17 cellular contexts compared by ENCODE assay signal in the genomic region with DNA sequence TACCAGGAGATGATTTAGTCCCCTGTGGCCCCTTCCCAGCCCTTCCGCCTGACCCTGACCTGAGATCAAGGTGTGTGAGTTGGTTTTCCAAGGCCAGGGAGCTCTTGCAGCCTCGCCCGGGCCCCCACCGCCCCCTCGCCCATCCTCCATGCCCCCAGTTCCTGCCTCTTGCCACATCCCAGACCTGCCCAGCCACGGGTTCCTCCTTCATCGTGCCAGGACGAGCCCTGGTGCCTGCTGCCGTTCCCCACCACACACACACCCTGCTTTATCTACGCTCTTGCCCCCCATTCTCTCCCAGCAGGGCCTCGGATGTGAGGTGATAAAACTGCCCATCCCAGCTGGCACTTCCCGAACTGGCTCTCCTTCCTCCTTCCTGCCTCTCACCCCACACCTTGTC. TPM values are rescaled to one million over a fixed set of nuclear protein-coding genes. Genes with fewer than 3 reads are reported as not detected.
A peak's percentile ranks its signal among the peaks of the same experiment; 100 is the strongest.
DNase-seq lines count a peak whose midpoint lies in the region; ATAC-seq, FAIRE-seq and TF ChIP-seq lines count a peak whose summit lies in the region.
"Had no signal": no experiment of that assay in that cellular context is flagged by ENCODE, and none has a peak within 500 bp of the region (broad histone marks: within the 10 kb centered on the region; RNA-seq: fewer than 3 reads in every experiment).

No MANE protein-coding gene starts in this region.

- POLR2A ChIA-PET in activated CD8-positive, alpha-beta T cell treated with anti-CD3 and anti-CD28 coated beads for 36 hours (lab: Charles Lee), result no interaction called here

- H3K4me1 Mint-ChIP-seq in activated naive CD4-positive, alpha-beta T cell treated with anti-CD3 and anti-CD28 coated beads, Interleukin-2, amount 50 U/mL, for 24 hours, result peaks cover 44% of the 10 kb centered on the region
- H3K4me1 Mint-ChIP-seq in activated CD8-positive, alpha-beta T cell treated with anti-CD3 and anti-CD28 coated beads for 36 hours (ENCODE audit: low read depth), result peaks cover 76% of the 10 kb centered on the region

- H3K4me1 ChIP-seq in body of pancreas, result peaks cover 27% of the 10 kb centered on the region

- no peak overlapping the region for H3K4me3 ChIP-seq in body of pancreas

- no peaks in the 10 kb centered on the region for H3K9me3 ChIP-seq in body of pancreas
- H3K9me3 ChIP-seq: SK-N-SH had no signal

- no peak for TF ChIP-seq POLR2A in body of pancreas (IDR thresholded peaks at IDR 0.05)

- no peak for TF ChIP-seq CTCF in activated CD8-positive, alpha-beta T cell treated with anti-CD3 and anti-CD28 coated beads for 36 hours (IDR thresholded peaks at IDR 0.05)
- TF ChIP-seq CTCF in body of pancreas (IDR thresholded peaks at IDR 0.05), result no peak

- H3K27me3 ChIP-seq in body of pancreas, result peaks cover 0 to 12% of the 10 kb centered on the region in 2 donors

- no peak for ATAC-seq in activated CD8-positive, alpha-beta T cell treated with anti-CD3 and anti-CD28 coated beads for 36 hours
- ATAC-seq in left colon (peak; percentile 19), body of pancreas (no peak), HG03039 (IDR thresholded peaks at IDR 0.05; ENCODE audit: unreplicated experiment) (no peak)

- intact Hi-C loops in activated CD8-positive, alpha-beta T cell treated with anti-CD3 and anti-CD28 coated beads for 36 hours (cut with micrococcal nuclease), result loop anchor here (5.0 kb wide), 1 partner anchor 71 kb away; no protein-coding TSS in a partner anchor
- intact Hi-C loops in left colon (cut with DNase I, micrococcal nuclease), result no loop called here
- intact Hi-C loops in body of pancreas (cut with DNase I), result no loop called here

- CTCF ChIA-PET in activated CD8-positive, alpha-beta T cell treated with anti-CD3 and anti-CD28 coated beads for 36 hours (lab: Charles Lee), result interaction anchor here (1.6 kb wide), 1 partner anchor 140 kb away, joined by 5 read pairs; no protein-coding TSS in a partner anchor

- no peak for DNase-seq in activated naive CD4-positive, alpha-beta T cell treated with Interleukin-2 at 50 U/mL for 16 hours
- no peak for DNase-seq in activated CD8-positive, alpha-beta T cell treated with anti-CD3 and anti-CD28 coated beads for 36 hours
- DNase-seq in left colon, result peak in 1 of 2 donors; percentile 57
- no peak for DNase-seq in urothelium cell line (ENCODE audit: low spot score)
- DNase-seq in DMS79 (lab: John Stamatoyannopoulos, UW), result no peak
- DNase-seq in body of pancreas, result no peak
- DNase-seq: DND-41; H9; NCI-H1105; NCI-H2227 treated with DMSO at 0.1 percent for 48 hours; occipital lobe; SK-N-SH; stimulated activated naive CD4-positive, alpha-beta T cell had no signal

- FAIRE-seq in urothelium cell line (lab: Jason Lieb, UNC), result peak; percentile 84

- no peak overlapping the region for H3K27ac ChIP-seq in body of pancreas

- H3K27ac Mint-ChIP-seq in activated naive CD4-positive, alpha-beta T cell treated with anti-CD3 and anti-CD28 coated beads, Interleukin-2, amount 50 U/mL, for 24 hours, result peak overlapping the region; percentile 42
- H3K27ac Mint-ChIP-seq in activated CD8-positive, alpha-beta T cell treated with anti-CD3 and anti-CD28 coated beads for 36 hours, result peak overlapping the region; percentile 93

- H3K36me3 ChIP-seq in body of pancreas (replicated peaks in 1 of 2; ENCODE audit: insufficient read depth in 1 of 2, low read depth in 2 of 2), result no peaks in the 10 kb centered on the region

- WGBS in body of pancreas, 2 donors, result 58 to 60% methylated on average over 12 of the region's 12 CpGs

- no peaks in the 10 kb centered on the region for H3K9me3 Mint-ChIP-seq in activated naive CD4-positive, alpha-beta T cell treated with anti-CD3 and anti-CD28 coated beads, Interleukin-2, amount 50 U/mL, for 24 hours
- H3K9me3 Mint-ChIP-seq in activated CD8-positive, alpha-beta T cell treated with anti-CD3 and anti-CD28 coated beads for 36 hours, result no peaks in the 10 kb centered on the region
- H3K9me3 Mint-ChIP-seq: H9, IgD-negative memory B cell had no signal

- peaks cover 9% of the 10 kb centered on the region for H3K36me3 Mint-ChIP-seq in activated naive CD4-positive, alpha-beta T cell treated with anti-CD3 and anti-CD28 coated beads, Interleukin-2, amount 50 U/mL, for 24 hours
- peaks cover 36% of the 10 kb centered on the region for H3K36me3 Mint-ChIP-seq in activated CD8-positive, alpha-beta T cell treated with anti-CD3 and anti-CD28 coated beads for 36 hours (ENCODE audit: low read depth)
- H3K36me3 Mint-ChIP-seq: IgD-negative memory B cell had no signal

- H3K4me3 Mint-ChIP-seq in activated naive CD4-positive, alpha-beta T cell treated with anti-CD3 and anti-CD28 coated beads, Interleukin-2, amount 50 U/mL, for 24 hours, result peak overlapping the region; percentile 27
- H3K4me3 Mint-ChIP-seq in activated CD8-positive, alpha-beta T cell treated with anti-CD3 and anti-CD28 coated beads for 36 hours, result peak overlapping the region; percentile 97

- H3K27me3 Mint-ChIP-seq in activated naive CD4-positive, alpha-beta T cell treated with anti-CD3 and anti-CD28 coated beads, Interleukin-2, amount 50 U/mL, for 24 hours, result no peaks in the 10 kb centered on the region
- peaks cover 1% of the 10 kb centered on the region for H3K27me3 Mint-ChIP-seq in activated CD8-positive, alpha-beta T cell treated with anti-CD3 and anti-CD28 coated beads for 36 hours

RNA-seq across cellular contexts. Expression of a gene that starts 1.4 kb away (rescaled TPM):
- 100 to 1,000 TPM; 160 to 161 TPM for total RNA-seq in activated CD8-positive, alpha-beta T cell treated with anti-CD3 and anti-CD28 coated beads for 36 hours
- total RNA-seq in left colon (10 to 100 TPM in 1 of 2 donors, 1 to 10 TPM in 1; 8.2 to 11.7 TPM), body of pancreas (1 to 10 TPM in 1 of 2 donors, under 1 TPM in 1; 0.52 to 1.3 TPM)
- total RNA-seq: occipital lobe had no signal

RNA-seq across cellular contexts. Expression of a gene that starts 18.7 kb away (rescaled TPM):
- 10 to 100 TPM; 44.3 to 45.7 TPM for total RNA-seq in activated CD8-positive, alpha-beta T cell treated with anti-CD3 and anti-CD28 coated beads for 36 hours
- under 1 TPM in 1 of 2 donors, not detected in 1; 0.20 TPM for total RNA-seq in left colon
- total RNA-seq in body of pancreas, result not detected
- total RNA-seq: H9, lung microvascular endothelial cell had no signal

RNA-seq across cellular contexts. Expression of a gene that starts 41.3 kb away (rescaled TPM):
- total RNA-seq in activated CD8-positive, alpha-beta T cell treated with anti-CD3 and anti-CD28 coated beads for 36 hours, result 1 to 10 TPM; 4.2 to 5.1 TPM
- total RNA-seq in left colon (1 to 10 TPM; 3.7 to 4.2 TPM), body of pancreas (10 to 100 TPM in 1 of 2 donors, 1 to 10 TPM in 1; 4.2 to 21.4 TPM)

Comparison
In these comparisons a context has a peak if more than half of its experiments do, and no peak if none do; other contexts are left out.
1. RNA of a gene that starts 1.4 kb away (total RNA-seq): 160 to 161 TPM in activated CD8-positive, alpha-beta T cell treated with anti-CD3 and anti-CD28 coated beads for 36 hours; 8.2 to 11.7 TPM in left colon and 0.52 to 1.3 TPM in body of pancreas; every median in the first group is over 10 times any median in the second.
2. RNA of a gene that starts 18.7 kb away (total RNA-seq): 44.3 to 45.7 TPM in activated CD8-positive, alpha-beta T cell treated with anti-CD3 and anti-CD28 coated beads for 36 hours; 0.20 TPM in left colon and not detected in body of pancreas; every median in the first group is over 10 times any median in the second.